ENCODE assay signal across 14 cellular contexts in genomic region chr1:19206947-19207346, GRCh38. TPM values are rescaled to one million over a fixed set of nuclear protein-coding genes. Genes with fewer than 3 reads are reported as not detected.
DNase-seq lines count a peak whose midpoint lies in the region; ATAC-seq, FAIRE-seq and TF ChIP-seq lines count a peak whose summit lies in the region.
"Had no signal": no experiment of that assay in that cellular context is flagged by ENCODE, and none has a peak within 500 bp of the region (broad histone marks: within the 10 kb centered on the region; RNA-seq: fewer than 3 reads in every experiment).

No MANE protein-coding gene starts in this region.

- H4K8ac ChIP-seq in H1 (ENCODE audit: extremely low read depth, insufficient read depth, low read length) = peak overlapping the region; percentile 15; the same call in 1 of the 2 replicates

- H3K56ac ChIP-seq in H1 (replicated peaks; ENCODE audit: insufficient read length, low read depth, low read length) = no peak overlapping the region

- H3K9me3 ChIP-seq in H1 (ENCODE audit: insufficient read depth in 2 of 2, low read depth in 1 of 2, low read length in 1 of 2) (no peaks in the 10 kb centered on the region), thoracic aorta (no peaks in the 10 kb centered on the region), left lung (no peaks in the 10 kb centered on the region)
- H3K9me3 ChIP-seq: upper lobe of left lung had no signal

- no peak overlapping the region for H2BK5ac ChIP-seq in H1 (ENCODE audit: low read depth, low read length)

- H4K5ac ChIP-seq in H1 (ENCODE audit: insufficient read length, low read depth, low read length) = no peak overlapping the region

- H3K27ac ChIP-seq in H1 (ENCODE audit: low read depth, low read length) = no peak overlapping the region
- peak overlapping the region; percentile 69 to 90 for H3K27ac ChIP-seq in thoracic aorta
- no peak overlapping the region for H3K27ac ChIP-seq in left lung
- H3K27ac ChIP-seq: coronary artery, upper lobe of left lung had no signal

- H3K4me2 ChIP-seq in H1 (ENCODE audit: insufficient read depth in 1 of 2, low read depth in 2 of 2, low read length in 2 of 2) = no peak overlapping the region; a peak in 1 of 4 replicates

- H3K79me1 ChIP-seq in H1 (ENCODE audit: low read depth, low read length) = peaks cover 5% of the 10 kb centered on the region

- no peak overlapping the region for H3K9ac ChIP-seq in H1 (replicated peaks in 1 of 4; ENCODE audit: extremely low read depth in 1 of 4, low read depth in 3 of 4, low read length in 3 of 4)

- TF ChIP-seq CTCF in H1 (IDR thresholded peaks at IDR 0.05; ENCODE audit: control extremely low read depth in 1 of 3, insufficient read depth in 1 of 3, low read depth in 1 of 3, low read length in 3 of 3) = no peak
- no peak for TF ChIP-seq CTCF in thoracic aorta (IDR thresholded peaks at IDR 0.05)
- no peak for TF ChIP-seq CTCF in left lung (IDR thresholded peaks at IDR 0.05)

- H3K4me3 ChIP-seq in H1 (ENCODE audit: extremely low read depth in 1 of 4, insufficient read depth in 2 of 4, low read depth in 3 of 4, low read length in 4 of 4) = no peak overlapping the region
- no peak overlapping the region for H3K4me3 ChIP-seq in thoracic aorta
- no peak overlapping the region for H3K4me3 ChIP-seq in left lung
- H3K4me3 ChIP-seq: coronary artery, upper lobe of left lung had no signal

- H3K27me3 ChIP-seq in H1 (replicated peaks in 1 of 4; ENCODE audit: control insufficient read depth in 3 of 4, extremely low read depth in 1 of 4, insufficient read depth in 3 of 4, low read length in 3 of 4) = no peaks in the 10 kb centered on the region
- H3K27me3 ChIP-seq in thoracic aorta (replicated peaks; ENCODE audit: insufficient read depth) = no peaks in the 10 kb centered on the region
- no peaks in the 10 kb centered on the region for H3K27me3 ChIP-seq in left lung
- H3K27me3 ChIP-seq: upper lobe of left lung had no signal

- H3K36me3 ChIP-seq in H1 (ENCODE audit: control insufficient read depth in 2 of 4, insufficient read depth in 4 of 4, low read length in 3 of 4) (no peaks in the 10 kb centered on the region), thoracic aorta (no peaks in the 10 kb centered on the region), left lung (peaks cover 0 to under 1% of the 10 kb centered on the region in 2 donors)
- H3K36me3 ChIP-seq: upper lobe of left lung had no signal

- no peak overlapping the region for H2AFZ ChIP-seq in H1 (ENCODE audit: low read length)

- H3K23ac ChIP-seq in H1 (ENCODE audit: insufficient read length) = no peak overlapping the region

- H3K23me2 ChIP-seq in H1 (ENCODE audit: low read depth, low read length) = peaks cover 9% of the 10 kb centered on the region

- FAIRE-seq in H1 (lab: Jason Lieb, UNC) = no peak
- FAIRE-seq: GM12891 had no signal

- POLR2A ChIA-PET in H1 (lab: Charles Lee; ENCODE audit: partially characterized antibody) = interaction anchor here (0.9 to 6.4 kb wide), 4 partner anchors 14 to 54 kb away, joined by 3 to 42 read pairs (median 7); partner anchors contain the start of genes EMC1 and MRTO4

- peak overlapping the region; percentile 59 for H3K27ac Mint-ChIP-seq in activated naive CD4-positive, alpha-beta T cell treated with anti-CD3 and anti-CD28 coated beads, Interleukin-2, amount 50 U/mL, for 24 hours
- H3K27ac Mint-ChIP-seq in activated naive CD4-positive, alpha-beta T cell treated with anti-CD3 and anti-CD28 coated beads for 36 hours = no peak overlapping the region

- peaks cover 15 to 20% of the 10 kb centered on the region in 2 experiments for H4K20me1 ChIP-seq in H1 (replicated peaks in 1 of 2; ENCODE audit: control insufficient read depth in 1 of 2, insufficient read depth in 2 of 2, low read length in 2 of 2)

- no peaks in the 10 kb centered on the region for H3K9me3 Mint-ChIP-seq in activated naive CD4-positive, alpha-beta T cell treated with anti-CD3 and anti-CD28 coated beads, Interleukin-2, amount 50 U/mL, for 24 hours
- H3K9me3 Mint-ChIP-seq in activated naive CD4-positive, alpha-beta T cell treated with anti-CD3 and anti-CD28 coated beads for 36 hours = no peaks in the 10 kb centered on the region

- no peak for TF ChIP-seq EP300 in H1 (IDR thresholded peaks at IDR 0.05; ENCODE audit: borderline replicate concordance in 1 of 2, low read depth in 2 of 2, low read length in 2 of 2)

- H3K4me1 Mint-ChIP-seq in activated naive CD4-positive, alpha-beta T cell treated with anti-CD3 and anti-CD28 coated beads, Interleukin-2, amount 50 U/mL, for 24 hours = peaks cover 75% of the 10 kb centered on the region
- peaks cover 75% of the 10 kb centered on the region for H3K4me1 Mint-ChIP-seq in activated naive CD4-positive, alpha-beta T cell treated with anti-CD3 and anti-CD28 coated beads for 36 hours (ENCODE audit: low read depth)

- no peak overlapping the region for H2AK5ac ChIP-seq in H1 (ENCODE audit: low read depth, low read length)

- 82% methylated on average over 3 of the region's 3 CpGs; no CpG with 5 or more reads in 1 of the 2 experiments for WGBS in H1 (ENCODE audit: extremely low coverage in 1 of 2, insufficient coverage in 1 of 2, insufficient read length in 1 of 2, insufficient replicate concordance in 2 of 2, low coverage in 1 of 2, low lambda C conversion rate in 2 of 2, missing lambda C conversion rate in 1 of 2), 2 experiments

- no peak overlapping the region for H3K14ac ChIP-seq in H1 (ENCODE audit: insufficient read length)

- ATAC-seq in thoracic aorta (ENCODE audit: insufficient number of reproducible peaks, low FRiP score, low read depth) = no peak
- no peak for ATAC-seq in left lung

- H3K4ac ChIP-seq in H1 (replicated peaks; ENCODE audit: insufficient read length, low read depth, low read length) = no peak overlapping the region

- H3K4me3 Mint-ChIP-seq in activated naive CD4-positive, alpha-beta T cell treated with anti-CD3 and anti-CD28 coated beads, Interleukin-2, amount 50 U/mL, for 24 hours = peak overlapping the region; percentile 59
- H3K4me3 Mint-ChIP-seq in activated naive CD4-positive, alpha-beta T cell treated with anti-CD3 and anti-CD28 coated beads for 36 hours = no peak overlapping the region

- H2BK12ac ChIP-seq in H1 (ENCODE audit: low read depth, low read length) = no peak overlapping the region

- DNase-seq in activated naive CD4-positive, alpha-beta T cell treated with anti-CD3 and anti-CD28 coated beads for 36 hours = no peak
- DNase-seq in OCI-M1 (lab: John Stamatoyannopoulos, UW) (peak; percentile 52), H1 (ENCODE audit: low read depth in 1 of 2, low spot score in 2 of 2) (no peak), thoracic aorta (ENCODE audit: low spot score) (no peak), dedifferentiated amniotic fluid mesenchymal stem cell (ENCODE audit: extremely low spot score) (no peak), NCI-H526 (lab: John Stamatoyannopoulos, UW) (no peak), left lung (no peak)
- DNase-seq: mesendoderm, NCI-H1436 treated with DMSO at 0.1 percent for 48 hours, T1000, upper lobe of left lung had no signal

- CTCF ChIA-PET in activated naive CD4-positive, alpha-beta T cell treated with anti-CD3 and anti-CD28 coated beads for 36 hours (lab: Charles Lee) = interaction anchor here (3.1 kb wide), 1 partner anchor 27 kb away, joined by 12 read pairs; no protein-coding TSS in a partner anchor
- CTCF ChIA-PET in H1 (lab: Charles Lee; ENCODE audit: partially characterized antibody) = interaction anchor here (1.7 kb wide), 1 partner anchor 444 kb away, joined by 3 read pairs; no protein-coding TSS in a partner anchor

- no peaks in the 10 kb centered on the region for H3K27me3 Mint-ChIP-seq in activated naive CD4-positive, alpha-beta T cell treated with anti-CD3 and anti-CD28 coated beads, Interleukin-2, amount 50 U/mL, for 24 hours
- H3K27me3 Mint-ChIP-seq in activated naive CD4-positive, alpha-beta T cell treated with anti-CD3 and anti-CD28 coated beads for 36 hours (ENCODE audit: low read depth) = no peaks in the 10 kb centered on the region

- no peak overlapping the region for H2BK20ac ChIP-seq in H1 (ENCODE audit: low read length)

- no peak overlapping the region for H2BK15ac ChIP-seq in H1 (ENCODE audit: low read length)

- no peak overlapping the region for H4K91ac ChIP-seq in H1 (replicated peaks; ENCODE audit: insufficient read length, low read length)

- intact Hi-C loops in activated naive CD4-positive, alpha-beta T cell treated with anti-CD3 and anti-CD28 coated beads for 36 hours (cut with micrococcal nuclease) = no loop called here
- intact Hi-C loops in left lung (cut with DNase I) = no loop called here

- H3K4me1 ChIP-seq in H1 (replicated peaks in 1 of 4; ENCODE audit: control insufficient read depth in 3 of 4, insufficient read depth in 4 of 4, low read length in 3 of 4) (peaks cover 0 to 8% (median 0%) of the 10 kb centered on the region in 4 experiments; a peak in 3 of 7 replicates), thoracic aorta (ENCODE audit: control insufficient read depth in 1 of 2, low read depth in 2 of 2) (peaks cover 56 to 85% of the 10 kb centered on the region in 2 donors), left lung (peaks cover 9 to 83% of the 10 kb centered on the region in 2 donors)

- H3K36me3 Mint-ChIP-seq in activated naive CD4-positive, alpha-beta T cell treated with anti-CD3 and anti-CD28 coated beads, Interleukin-2, amount 50 U/mL, for 24 hours = peaks cover 4% of the 10 kb centered on the region
- peaks cover 26% of the 10 kb centered on the region for H3K36me3 Mint-ChIP-seq in activated naive CD4-positive, alpha-beta T cell treated with anti-CD3 and anti-CD28 coated beads for 36 hours (ENCODE audit: low read depth)

- no peak for TF ChIP-seq RAD21 in H1 (IDR thresholded peaks at IDR 0.05 in 1 of 2, conservative IDR thresholded peaks at IDR 0.05 in 1 of 2; ENCODE audit: low read depth in 2 of 2, low read length in 2 of 2)

- H3K79me2 ChIP-seq in H1 (ENCODE audit: control insufficient read depth in 1 of 2, insufficient read depth in 2 of 2, low read length in 2 of 2) = peaks cover 55 to 92% of the 10 kb centered on the region in 2 experiments

- TF ChIP-seq POLR2A in H1 (IDR thresholded peaks at IDR 0.05; ENCODE audit: control extremely low read depth in 1 of 2, low read depth in 2 of 2, low read length in 2 of 2) = no peak

- H3K18ac ChIP-seq in H1 (ENCODE audit: extremely low read depth, low read length) = no peak overlapping the region

- H2BK120ac ChIP-seq in H1 (replicated peaks; ENCODE audit: low read depth, low read length) = no peak overlapping the region

RNA-seq across cellular contexts. Expression of gene UBR4, which starts 3.1 kb away (rescaled TPM):
- total RNA-seq in activated naive CD4-positive, alpha-beta T cell treated with anti-CD3 and anti-CD28 coated beads for 36 hours = 100 to 1,000 TPM; 165 to 169 TPM
- total RNA-seq in H1 (2021; fragmentation: NEBNext Ultra II Directional; extraction: Animal tissue kit (Norgen Biotek cat#: 25700)) = 148 and 152 TPM in 2 replicates
- polyA plus RNA-seq in H1 (2011; rRNA removed) = 139 and 168 TPM in 2 replicates
- 98.3 TPM for polyA plus RNA-seq in H1 (2011; cell fraction: cytosol; rRNA removed)
- 689 TPM for polyA plus RNA-seq in H1 (2011; cell fraction: nucleus; rRNA removed)
- 141 to 220 TPM (median 170 TPM) in 4 replicates for polyA plus RNA-seq in H1 (2012, experiment 1 of 2)
- 34.1 TPM for polyA plus RNA-seq in H1 (2012, experiment 2 of 2)
- 59.5 TPM for polyA plus RNA-seq in H1 (2013, experiment 1 of 2)
- polyA plus RNA-seq in H1 (2013, experiment 2 of 2) = 42.7 TPM
- polyA minus RNA-seq in H1 (2011; rRNA and poly(A)+ RNA removed) = 298 and 335 TPM in 2 replicates
- 201 TPM for polyA minus RNA-seq in H1 (2011; cell fraction: cytosol; rRNA and poly(A)+ RNA removed)
- polyA minus RNA-seq in H1 (2011; cell fraction: nucleus; rRNA and poly(A)+ RNA removed) = 436 TPM
- total RNA-seq in thoracic aorta (100 to 1,000 TPM; 231 to 266 TPM), left lung (100 to 1,000 TPM in 1 of 2 donors, 10 to 100 TPM in 1; 95.9 to 130 TPM)

RNA-seq across cellular contexts. Expression of gene EMC1, which starts 44.4 kb away (rescaled TPM):
- total RNA-seq in activated naive CD4-positive, alpha-beta T cell treated with anti-CD3 and anti-CD28 coated beads for 36 hours = 10 to 100 TPM; 40.2 to 43.2 TPM
- total RNA-seq in H1 (2021; fragmentation: NEBNext Ultra II Directional; extraction: Animal tissue kit (Norgen Biotek cat#: 25700)) = 45.1 and 51.0 TPM in 2 replicates
- polyA plus RNA-seq in H1 (2011; rRNA removed) = 53.5 and 95.9 TPM in 2 replicates
- polyA plus RNA-seq in H1 (2011; cell fraction: cytosol; rRNA removed) = 26.8 TPM
- polyA plus RNA-seq in H1 (2011; cell fraction: nucleus; rRNA removed) = 106 TPM
- 33.4 to 42.2 TPM (median 38.3 TPM) in 4 replicates for polyA plus RNA-seq in H1 (2012, experiment 1 of 2)
- 21.4 TPM for polyA plus RNA-seq in H1 (2012, experiment 2 of 2)
- polyA plus RNA-seq in H1 (2013, experiment 1 of 2) = 90.6 TPM
- polyA plus RNA-seq in H1 (2013, experiment 2 of 2) = 69.2 TPM
- 42.1 and 68.8 TPM in 2 replicates for polyA minus RNA-seq in H1 (2011; rRNA and poly(A)+ RNA removed)
- 38.1 TPM for polyA minus RNA-seq in H1 (2011; cell fraction: cytosol; rRNA and poly(A)+ RNA removed)
- 41.7 TPM for polyA minus RNA-seq in H1 (2011; cell fraction: nucleus; rRNA and poly(A)+ RNA removed)
- total RNA-seq in thoracic aorta (10 to 100 TPM; 39.3 to 63.0 TPM), left lung (10 to 100 TPM; 43.7 to 53.7 TPM)

RNA-seq across cellular contexts. Expression of gene MRTO4, which starts 44.7 kb away (rescaled TPM):
- total RNA-seq in activated naive CD4-positive, alpha-beta T cell treated with anti-CD3 and anti-CD28 coated beads for 36 hours = 10 to 100 TPM; 53.2 to 54.3 TPM
- 54.5 and 64.3 TPM in 2 replicates for total RNA-seq in H1 (2021; fragmentation: NEBNext Ultra II Directional; extraction: Animal tissue kit (Norgen Biotek cat#: 25700))
- 36.9 and 38.4 TPM in 2 replicates for polyA plus RNA-seq in H1 (2011; rRNA removed)
- polyA plus RNA-seq in H1 (2011; cell fraction: cytosol; rRNA removed) = 55.1 TPM
- 27.5 TPM for polyA plus RNA-seq in H1 (2011; cell fraction: nucleus; rRNA removed)
- 51.3 to 58.9 TPM (median 51.9 TPM) in 4 replicates for polyA plus RNA-seq in H1 (2012, experiment 1 of 2)
- 46.8 TPM for polyA plus RNA-seq in H1 (2012, experiment 2 of 2)
- 42.7 TPM for polyA plus RNA-seq in H1 (2013, experiment 1 of 2)
- polyA plus RNA-seq in H1 (2013, experiment 2 of 2) = 44.0 TPM
- 25.1 and 25.2 TPM in 2 replicates for polyA minus RNA-seq in H1 (2011; rRNA and poly(A)+ RNA removed)
- polyA minus RNA-seq in H1 (2011; cell fraction: cytosol; rRNA and poly(A)+ RNA removed) = 18.6 TPM
- polyA minus RNA-seq in H1 (2011; cell fraction: nucleus; rRNA and poly(A)+ RNA removed) = 22.7 TPM
- total RNA-seq in thoracic aorta (10 to 100 TPM in 1 of 2 donors, 1 to 10 TPM in 1; 8.8 to 29.6 TPM), left lung (10 to 100 TPM; 17.6 to 34.6 TPM)

Comparison
In these comparisons a context has a peak if more than half of its experiments do, and no peak if none do; other contexts are left out.
1. H3K27ac ChIP-seq: peak in thoracic aorta (2 of 2); none in H1 (single experiment) and left lung (0 of 2).